Comparison of ENCODE assay signal across 16 cellular contexts in the genomic region with DNA sequence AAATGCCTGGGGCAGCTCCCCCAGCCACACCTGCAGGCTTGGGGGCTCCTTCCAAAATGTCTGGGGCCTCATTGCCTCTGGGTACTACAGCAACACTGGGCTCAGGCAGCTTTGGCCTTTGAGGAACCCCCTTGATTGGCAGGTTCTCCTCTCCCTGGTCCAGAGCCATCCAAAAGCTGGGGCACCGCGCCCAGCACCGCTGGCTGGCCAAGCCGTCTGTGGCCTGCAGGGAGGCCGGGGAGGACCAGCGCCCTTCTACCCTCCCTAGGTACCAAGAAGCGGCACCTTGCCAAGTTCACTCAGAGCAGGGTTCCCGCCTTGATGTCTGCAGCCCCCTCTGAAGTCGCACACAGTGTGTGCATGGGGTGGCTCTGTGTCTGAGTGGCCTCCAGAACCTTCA. TPM values are rescaled to one million over a fixed set of nuclear protein-coding genes. Genes with fewer than 3 reads are reported as not detected.
DNase-seq lines count a peak whose midpoint lies in the region; ATAC-seq and TF ChIP-seq lines count a peak whose summit lies in the region.
"Had no signal": no experiment of that assay in that cellular context is flagged by ENCODE, and none has a peak within 500 bp of the region (broad histone marks: within the 10 kb centered on the region; RNA-seq: fewer than 3 reads in every experiment).

No MANE protein-coding gene starts in this region.

- H3K27me3 ChIP-seq in gastroesophageal sphincter, result no peaks in the 10 kb centered on the region
- H3K27me3 ChIP-seq in lung (ENCODE audit: control insufficient read depth, insufficient read depth), result no peaks in the 10 kb centered on the region
- H3K27me3 ChIP-seq in vagina, result no peaks in the 10 kb centered on the region
- H3K27me3 ChIP-seq in psoas muscle (ENCODE audit: insufficient read depth in 3 of 3, low read length in 2 of 3), result peaks cover 0 to 5% (median 0%) of the 10 kb centered on the region in 3 donors

- H3K4me3 ChIP-seq in gastroesophageal sphincter (no peak overlapping the region), lung (no peak overlapping the region), vagina (no peak overlapping the region), psoas muscle (no peak overlapping the region)
- H3K4me3 ChIP-seq: BLaER1 treated with 17β-estradiol and CSF1 and Interleukin-3, amounts not matched to agents 10 nM and 100 nM had no signal

- H3K36me3 ChIP-seq in gastroesophageal sphincter (peaks cover 0 to 17% of the 10 kb centered on the region in 2 donors), lung (ENCODE audit: control insufficient read depth in 2 of 2, insufficient read depth in 2 of 2, low read length in 2 of 2) (peaks cover 0 to 36% of the 10 kb centered on the region in 2 donors), vagina (peaks cover 0 to 14% of the 10 kb centered on the region in 2 donors), psoas muscle (ENCODE audit: insufficient read depth in 1 of 2, low read depth in 1 of 2) (no peaks in the 10 kb centered on the region)

- peaks cover 0 to 91% (median 36%) of the 10 kb centered on the region in 3 donors for H3K4me1 ChIP-seq in gastroesophageal sphincter
- peaks cover 0 to 8% of the 10 kb centered on the region in 2 donors for H3K4me1 ChIP-seq in lung (ENCODE audit: control insufficient read depth in 2 of 2, insufficient read depth in 2 of 2, low read length in 2 of 2)
- peaks cover 55% of the 10 kb centered on the region for H3K4me1 ChIP-seq in vagina
- peaks cover 39% of the 10 kb centered on the region for H3K4me1 ChIP-seq in psoas muscle

- TF ChIP-seq POLR2A in gastroesophageal sphincter (IDR thresholded peaks at IDR 0.05) (no peak), vagina (IDR thresholded peaks at IDR 0.05) (no peak)

- H3K9me3 ChIP-seq in gastroesophageal sphincter, result no peaks in the 10 kb centered on the region
- H3K9me3 ChIP-seq in lung (ENCODE audit: control insufficient read depth in 2 of 2, insufficient read depth in 1 of 2, low read length in 1 of 2), result no peaks in the 10 kb centered on the region
- no peaks in the 10 kb centered on the region for H3K9me3 ChIP-seq in vagina
- no peaks in the 10 kb centered on the region for H3K9me3 ChIP-seq in psoas muscle
- H3K9me3 ChIP-seq: BLaER1 treated with 17β-estradiol and CSF1 and Interleukin-3, amounts not matched to agents 10 nM and 100 nM had no signal

- H3K27ac ChIP-seq in gastroesophageal sphincter (peak overlapping the region in 3 of 4 donors; percentile 57 to 88 (median 57)), lung (ENCODE audit: low read depth in 1 of 2, low read length in 1 of 2) (no peak overlapping the region), vagina (peak overlapping the region; percentile 20), psoas muscle (no peak overlapping the region)
- H3K27ac ChIP-seq: BLaER1 treated with 17β-estradiol and CSF1 and Interleukin-3, amounts not matched to agents 10 nM and 100 nM had no signal

- no CpG with 5 or more reads among the region's 9 CpGs for WGBS in gastroesophageal sphincter (ENCODE audit: low coverage in 1 of 2), 2 donors
- 91 to 92% methylated on average over 9 of the region's 9 CpGs for WGBS in lung, 2 donors
- 42 to 74% (median 59%) methylated on average over 9 of the region's 9 CpGs for WGBS in psoas muscle, 3 donors

- TF ChIP-seq EP300 in gastroesophageal sphincter (IDR thresholded peaks at IDR 0.05), result no peak

- intact Hi-C loops in Right ventricle myocardium superior (cut with DNase I), result no loop called here
- intact Hi-C loops in cardiac septum (cut with DNase I), result no loop called here
- intact Hi-C loops in vagina (cut with DNase I), result no loop called here
- intact Hi-C loops in psoas muscle (cut with DNase I), result no loop called here

- peak; percentile 73 for DNase-seq in Right ventricle myocardium superior
- DNase-seq in cardiac septum (ENCODE audit: low spot score), result no peak
- no peak for DNase-seq in lung (ENCODE audit: low spot score)
- DNase-seq in vagina (ENCODE audit: extremely low spot score in 2 of 2), result no peak
- DNase-seq in mucosa of gallbladder (ENCODE audit: low spot score), result no peak
- no peak for DNase-seq in psoas muscle
- DNase-seq: 8988T; Calu3; CD8-positive, alpha-beta T cell; DMS79 treated with DMSO at 0.1 percent for 48 hours; GF-D8; GOT3; H9 had no signal

- ATAC-seq in Right ventricle myocardium superior (ENCODE audit: poor library complexity), result peak; percentile 30
- no peak for ATAC-seq in gastroesophageal sphincter
- peak; percentile 12 for ATAC-seq in lung (ENCODE audit: insufficient read depth, low FRiP score)
- no peak for ATAC-seq in HG02840 (IDR thresholded peaks at IDR 0.05; ENCODE audit: low FRiP score, unreplicated experiment)
- ATAC-seq in psoas muscle, result no peak
- ATAC-seq: CD8-positive, alpha-beta T cell had no signal

- TF ChIP-seq CTCF in gastroesophageal sphincter (IDR thresholded peaks at IDR 0.05) (no peak), lung (IDR thresholded peaks at IDR 0.05; ENCODE audit: control extremely low read depth, extremely low read depth) (no peak), vagina (IDR thresholded peaks at IDR 0.05) (no peak), psoas muscle (IDR thresholded peaks at IDR 0.05) (no peak)

RNA-seq across cellular contexts. Expression of a gene that starts 30.1 kb away (rescaled TPM):
- 17.1 TPM for total RNA-seq in Right ventricle myocardium superior
- total RNA-seq in cardiac septum, result 17.8 TPM
- total RNA-seq in gastroesophageal sphincter, result 10 to 100 TPM; 13.7 to 20.9 (median 16.0) TPM
- total RNA-seq in lung, result 10 to 100 TPM; 11.3 to 12.2 TPM
- polyA plus RNA-seq in lung, result 1 to 10 TPM; 7.2 to 8.4 TPM
- total RNA-seq in vagina, result 8.8 TPM
- 9.1 TPM for total RNA-seq in mucosa of gallbladder
- 10 to 100 TPM in 3 of 4 donors, 1 to 10 TPM in 1; 8.0 to 18.0 (median 12.4) TPM for total RNA-seq in psoas muscle
- 10 to 100 TPM; 14.9 to 27.2 (median 21.6) TPM for polyA plus RNA-seq in psoas muscle

RNA-seq across cellular contexts. Expression of a gene that starts 47.5 kb away (rescaled TPM):
- total RNA-seq in Right ventricle myocardium superior (20.2 TPM), cardiac septum (14.3 TPM), gastroesophageal sphincter (100 to 1,000 TPM in 1 of 4 donors, 10 to 100 TPM in 3; 39.6 to 103 (median 59.1) TPM), lung (10 to 100 TPM; 49.3 to 57.7 TPM), vagina (51.6 TPM), mucosa of gallbladder (46.0 TPM), psoas muscle (10 to 100 TPM; 72.8 to 79.4 (median 74.1) TPM)
- polyA plus RNA-seq in lung (10 to 100 TPM; 17.6 to 30.5 TPM), psoas muscle (10 to 100 TPM; 33.4 to 92.5 (median 52.2) TPM)

Comparison
In these comparisons a context has a peak if more than half of its experiments do, and no peak if none do; other contexts are left out.
1. ATAC-seq: peak in Right ventricle myocardium superior (single experiment) and lung (single experiment); none in gastroesophageal sphincter (single experiment), HG02840 (single experiment) and psoas muscle (0 of 4).
2. H3K27ac ChIP-seq: peak in gastroesophageal sphincter (3 of 4) and vagina (single experiment); none in lung (0 of 2) and psoas muscle (single experiment).